Comparison of ENCODE assay signal across 16 cellular contexts in the genomic region with DNA sequence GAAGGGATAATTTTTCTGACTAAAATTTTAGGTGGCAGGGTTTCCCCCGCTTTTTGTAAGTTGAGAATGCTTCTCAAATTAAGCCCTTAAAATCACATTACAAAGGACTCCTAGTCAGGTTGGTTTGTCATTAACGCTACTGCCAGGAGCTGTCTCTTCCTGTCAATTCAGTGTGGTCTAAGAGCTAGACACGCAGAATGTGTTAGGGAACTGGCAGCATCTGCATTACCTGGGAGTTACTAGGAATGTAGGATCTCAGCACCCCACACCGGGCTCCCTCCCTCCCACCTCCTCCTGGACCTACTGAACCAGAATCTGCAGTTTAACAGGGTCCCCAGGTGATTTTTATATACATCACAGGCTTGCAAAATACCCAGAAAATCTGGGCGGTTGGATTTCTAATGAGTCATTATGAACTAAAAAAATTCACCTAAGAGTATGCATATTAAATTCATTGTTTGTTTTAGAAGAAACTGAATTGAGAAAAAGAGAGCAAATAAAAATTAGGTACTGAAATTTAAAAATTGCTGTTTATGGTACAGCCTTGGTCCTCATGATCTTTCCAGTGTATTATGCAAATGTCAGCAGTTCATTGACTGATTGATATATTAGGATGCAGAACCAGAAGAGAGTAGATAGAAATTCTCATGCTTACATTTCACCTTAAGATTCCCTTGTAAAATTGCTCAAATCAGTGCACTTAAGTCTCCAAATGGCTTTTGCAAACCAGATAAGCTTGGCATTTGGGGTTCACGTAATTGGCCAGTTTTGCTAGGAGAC.
DNase-seq lines count a peak whose midpoint lies in the region; ATAC-seq and TF ChIP-seq lines count a peak whose summit lies in the region.
"Had no signal": no experiment of that assay in that cellular context is flagged by ENCODE, and none has a peak within 500 bp of the region (broad histone marks: within the 10 kb centered on the region; RNA-seq: fewer than 3 reads in every experiment).

No MANE protein-coding gene starts in this region.

- H3K36me3 ChIP-seq in breast epithelium (no peaks in the 10 kb centered on the region), NT2/D1 (ENCODE audit: insufficient read depth, insufficient read length, low read length) (no peaks in the 10 kb centered on the region), neural cell (ENCODE audit: insufficient read depth, low read length) (no peaks in the 10 kb centered on the region), heart left ventricle (no peaks in the 10 kb centered on the region)

- no peaks in the 10 kb centered on the region for H3K9me3 Mint-ChIP-seq in MCF 10A (ENCODE audit: unreplicated experiment)
- H3K9me3 Mint-ChIP-seq: HFFc6 had no signal

- H3K27ac ChIP-seq in breast epithelium (no peak overlapping the region), neural cell (ENCODE audit: low read length) (no peak overlapping the region), heart left ventricle (no peak overlapping the region)

- H3K79me2 ChIP-seq in neural cell (replicated peaks; ENCODE audit: insufficient read depth, low read length), result no peaks in the 10 kb centered on the region

- no peak for TF ChIP-seq CTCF in MCF 10A (IDR thresholded peaks at IDR 0.05; ENCODE audit: unreplicated experiment)
- TF ChIP-seq CTCF in breast epithelium (IDR thresholded peaks at IDR 0.05), result no peak
- TF ChIP-seq CTCF in epithelial cell of esophagus (IDR thresholded peaks at IDR 0.05; ENCODE audit: insufficient read depth, low read depth, low read length, missing control alignments), result no peak
- TF ChIP-seq CTCF in neural cell (IDR thresholded peaks at IDR 0.05; ENCODE audit: poor library complexity, severe bottlenecking), result no peak
- no peak for TF ChIP-seq CTCF in heart left ventricle (IDR thresholded peaks at IDR 0.05)

- peaks cover 34% of the 10 kb centered on the region for H3K4me1 Mint-ChIP-seq in MCF 10A (ENCODE audit: insufficient read depth, unreplicated experiment)

- DNase-seq in MCF 10A (ENCODE audit: unreplicated experiment) (peak; percentile 21), breast epithelium (ENCODE audit: low spot score in 2 of 2) (no peak), NT2/D1 (ENCODE audit: low read depth, low spot score) (peak; percentile 49), epithelial cell of esophagus (ENCODE audit: low read depth) (peak; percentile 74), HEK293T (ENCODE audit: extremely low spot score) (no peak), HCEC 1CT (no peak), heart left ventricle (no peak)
- DNase-seq: Caco-2, DMS79, HFFc6, Kasumi-1, NCI-H187, NCI-H2171 treated with DMSO at 0.1 percent for 48 hours, SIG-M5 had no signal

- no peak for TF ChIP-seq RAD21 in neural cell (conservative IDR thresholded peaks at IDR 0.05)

- H3K36me3 Mint-ChIP-seq in MCF 10A (ENCODE audit: insufficient read depth, unreplicated experiment), result no peaks in the 10 kb centered on the region

- intact Hi-C loops in MCF 10A (cut with micrococcal nuclease) (no loop called here), breast epithelium (cut with DNase I; ENCODE audit: low total_unique reads) (no loop called here), heart left ventricle (cut with DNase I) (no loop called here)

- no peaks in the 10 kb centered on the region for H3F3A ChIP-seq in neural cell (ENCODE audit: insufficient read depth, low read length, poor library complexity, severe bottlenecking)

- H3K27me3 ChIP-seq in breast epithelium, result no peaks in the 10 kb centered on the region
- H3K27me3 ChIP-seq in NT2/D1 (ENCODE audit: insufficient read depth, insufficient read length), result no peaks in the 10 kb centered on the region
- H3K27me3 ChIP-seq in neural cell (ENCODE audit: insufficient read depth, low read depth, low read length), result no peaks in the 10 kb centered on the region
- peaks cover 0 to 5% (median 0%) of the 10 kb centered on the region in 9 donors for H3K27me3 ChIP-seq in heart left ventricle

- ATAC-seq in heart left ventricle, result no peak

- no peak overlapping the region for H3K4me3 Mint-ChIP-seq in MCF 10A (ENCODE audit: unreplicated experiment)
- H3K4me3 Mint-ChIP-seq: HFFc6; T-helper 1 cell treated with Interleukin-12 subunit alpha and Interleukin-12 subunit beta and Interleukin-4 antibody, amounts not matched to agents 30 μg/mL and 1 μg/mL, for 36 hours had no signal

- BruUV-seq in MCF 10A (replicated peaks; lab: Mats Ljungman, UMichigan), result no TSS peak

- H4K20me1 ChIP-seq in neural cell (ENCODE audit: insufficient read depth), result no peaks in the 10 kb centered on the region

- TF ChIP-seq EP300 in neural cell (conservative IDR thresholded peaks at IDR 0.05; ENCODE audit: poor library complexity, severe bottlenecking), result no peak

- H3K9me2 ChIP-seq in neural cell (ENCODE audit: insufficient read depth, low read length), result no peaks in the 10 kb centered on the region

- H3K27ac Mint-ChIP-seq in MCF 10A (ENCODE audit: low read depth, unreplicated experiment), result no peak overlapping the region
- H3K27ac Mint-ChIP-seq: HFFc6; T-helper 1 cell treated with Interleukin-12 subunit alpha and Interleukin-12 subunit beta and Interleukin-4 antibody, amounts not matched to agents 30 μg/mL and 1 μg/mL, for 36 hours had no signal

- 59 to 72% (median 66%) methylated on average over 6 of the region's 6 CpGs for WGBS in heart left ventricle, 4 donors

- no peaks in the 10 kb centered on the region for H3K27me3 Mint-ChIP-seq in MCF 10A (ENCODE audit: insufficient read depth, unreplicated experiment)

- POLR2A ChIA-PET in MCF 10A (lab: Yijun Ruan, JAX) (interaction anchor here (0.7 to 1.6 kb wide), 7 partner anchors 10 to 165 kb away, joined by 3 to 4 read pairs (median 3); a partner anchor contains a TSS), HEK293T (lab: Yijun Ruan, JAX) (no interaction called here)

- no peak overlapping the region for H2AFZ ChIP-seq in neural cell (ENCODE audit: low read depth, low read length)

- H3K4me1 ChIP-seq in breast epithelium, result no peaks in the 10 kb centered on the region
- no peaks in the 10 kb centered on the region for H3K4me1 ChIP-seq in NT2/D1 (ENCODE audit: insufficient read depth, insufficient read length)
- H3K4me1 ChIP-seq in heart left ventricle, result peaks cover 0 to 14% (median 0%) of the 10 kb centered on the region in 12 donors
- H3K4me1 ChIP-seq: Caco-2 had no signal

- no peak overlapping the region for H3K4me2 ChIP-seq in neural cell (ENCODE audit: low read length)

- H3K9ac ChIP-seq in NT2/D1 (ENCODE audit: insufficient read length, low read depth) (no peak overlapping the region), neural cell (ENCODE audit: low read length) (no peak overlapping the region)

- TF ChIP-seq POLR2A in breast epithelium (IDR thresholded peaks at IDR 0.05) (no peak), heart left ventricle (IDR thresholded peaks at IDR 0.05) (no peak)

- no peak overlapping the region for H3K4me3 ChIP-seq in breast epithelium
- H3K4me3 ChIP-seq in NT2/D1 (ENCODE audit: insufficient read length, low read depth), result no peak overlapping the region
- no peak overlapping the region for H3K4me3 ChIP-seq in epithelial cell of esophagus (ENCODE audit: low read length)
- peak overlapping the region; percentile 22 for H3K4me3 ChIP-seq in neural cell (ENCODE audit: low read length)
- H3K4me3 ChIP-seq in heart left ventricle, result no peak overlapping the region

- CTCF ChIA-PET in MCF 10A (lab: Yijun Ruan, JAX), result interaction anchor here (0.6 to 1.9 kb wide), 4 partner anchors 39 to 166 kb away, joined by 3 to 7 read pairs (median 3); no protein-coding TSS in a partner anchor
- CTCF ChIA-PET in HEK293T (lab: Yijun Ruan, JAX), result interaction anchor here (0.8 kb wide), 1 partner anchor 10 kb away, joined by 3 read pairs; no protein-coding TSS in a partner anchor

- H3K9me3 ChIP-seq in breast epithelium (no peaks in the 10 kb centered on the region), NT2/D1 (ENCODE audit: insufficient read depth, low read length) (peaks cover 11% of the 10 kb centered on the region; the same call in 1 of the 2 replicates), neural cell (ENCODE audit: low read length) (no peaks in the 10 kb centered on the region), heart left ventricle (peaks cover 0 to 7% (median 0%) of the 10 kb centered on the region in 12 donors)
- H3K9me3 ChIP-seq: Caco-2 had no signal

TF ChIP-seq in neural cell, 6 proteins besides CTCF, POLR2A, EP300 and RAD21:
- TF ChIP-seq POLR2AphosphoS5 (IDR thresholded peaks at IDR 0.05) (peak; percentile 25), SMC3 (conservative IDR thresholded peaks at IDR 0.05; ENCODE audit: poor library complexity) (no peak), MXI1 (conservative IDR thresholded peaks at IDR 0.05; ENCODE audit: poor library complexity, severe bottlenecking) (no peak), TAF1 (IDR thresholded peaks at IDR 0.05; ENCODE audit: low read depth) (no peak), EZH2 (IDR thresholded peaks at IDR 0.05; ENCODE audit: borderline replicate concordance, insufficient read depth, low read length, poor library complexity, severe bottlenecking) (no peak)

TF ChIP-seq in HEK293T, 16 proteins besides CTCF, POLR2A, EP300 and RAD21:
- no peak for TF ChIP-seq SP1 (IDR thresholded peaks at IDR 0.05)
- no peak for TF ChIP-seq ARNT (IDR thresholded peaks at IDR 0.05)
- no peak for TF ChIP-seq BHLHE40 (IDR thresholded peaks at IDR 0.05; ENCODE audit: borderline replicate concordance)
- TF ChIP-seq FOXA1 (IDR thresholded peaks at IDR 0.05), result no peak
- TF ChIP-seq HDGF (IDR thresholded peaks at IDR 0.05; ENCODE audit: borderline replicate concordance), result no peak
- no peak for TF ChIP-seq SUZ12 (IDR thresholded peaks at IDR 0.05)
- no peak for TF ChIP-seq NFRKB (IDR thresholded peaks at IDR 0.05)
- TF ChIP-seq CTBP1 (IDR thresholded peaks at IDR 0.05; ENCODE audit: borderline replicate concordance), result no peak
- no peak for TF ChIP-seq TARDBP (IDR thresholded peaks at IDR 0.05)
- TF ChIP-seq, protein P1, sequence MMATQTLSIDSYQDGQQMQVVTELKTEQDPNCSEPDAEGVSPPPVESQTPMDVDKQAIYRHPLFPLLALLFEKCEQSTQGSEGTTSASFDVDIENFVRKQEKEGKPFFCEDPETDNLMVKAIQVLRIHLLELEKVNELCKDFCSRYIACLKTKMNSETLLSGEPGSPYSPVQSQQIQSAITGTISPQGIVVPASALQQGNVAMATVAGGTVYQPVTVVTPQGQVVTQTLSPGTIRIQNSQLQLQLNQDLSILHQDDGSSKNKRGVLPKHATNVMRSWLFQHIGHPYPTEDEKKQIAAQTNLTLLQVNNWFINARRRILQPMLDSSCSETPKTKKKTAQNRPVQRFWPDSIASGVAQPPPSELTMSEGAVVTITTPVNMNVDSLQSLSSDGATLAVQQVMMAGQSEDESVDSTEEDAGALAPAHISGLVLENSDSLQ (IDR thresholded peaks at IDR 0.05), result no peak
- no peak for TF ChIP-seq FOXK2 (IDR thresholded peaks at IDR 0.05)
- no peak for TF ChIP-seq L3MBTL2 (conservative IDR thresholded peaks at IDR 0.05)
- no peak for TF ChIP-seq FOXM1 (IDR thresholded peaks at IDR 0.05; ENCODE audit: borderline replicate concordance)
- TF ChIP-seq ELF4 (IDR thresholded peaks at IDR 0.05), result no peak
- no peak for TF ChIP-seq LEF1 (IDR thresholded peaks at IDR 0.05; ENCODE audit: borderline replicate concordance)
- no peak for TF ChIP-seq ZNF384 (IDR thresholded peaks at IDR 0.05)

Comparison
In these comparisons a context has a peak if more than half of its experiments do, and no peak if none do; other contexts are left out.
1. DNase-seq: peak in MCF 10A (single experiment), NT2/D1 (single experiment) and epithelial cell of esophagus (single experiment); none in breast epithelium (0 of 2), HEK293T (single experiment), HCEC 1CT (single experiment) and heart left ventricle (0 of 5).